In the genomic region with DNA sequence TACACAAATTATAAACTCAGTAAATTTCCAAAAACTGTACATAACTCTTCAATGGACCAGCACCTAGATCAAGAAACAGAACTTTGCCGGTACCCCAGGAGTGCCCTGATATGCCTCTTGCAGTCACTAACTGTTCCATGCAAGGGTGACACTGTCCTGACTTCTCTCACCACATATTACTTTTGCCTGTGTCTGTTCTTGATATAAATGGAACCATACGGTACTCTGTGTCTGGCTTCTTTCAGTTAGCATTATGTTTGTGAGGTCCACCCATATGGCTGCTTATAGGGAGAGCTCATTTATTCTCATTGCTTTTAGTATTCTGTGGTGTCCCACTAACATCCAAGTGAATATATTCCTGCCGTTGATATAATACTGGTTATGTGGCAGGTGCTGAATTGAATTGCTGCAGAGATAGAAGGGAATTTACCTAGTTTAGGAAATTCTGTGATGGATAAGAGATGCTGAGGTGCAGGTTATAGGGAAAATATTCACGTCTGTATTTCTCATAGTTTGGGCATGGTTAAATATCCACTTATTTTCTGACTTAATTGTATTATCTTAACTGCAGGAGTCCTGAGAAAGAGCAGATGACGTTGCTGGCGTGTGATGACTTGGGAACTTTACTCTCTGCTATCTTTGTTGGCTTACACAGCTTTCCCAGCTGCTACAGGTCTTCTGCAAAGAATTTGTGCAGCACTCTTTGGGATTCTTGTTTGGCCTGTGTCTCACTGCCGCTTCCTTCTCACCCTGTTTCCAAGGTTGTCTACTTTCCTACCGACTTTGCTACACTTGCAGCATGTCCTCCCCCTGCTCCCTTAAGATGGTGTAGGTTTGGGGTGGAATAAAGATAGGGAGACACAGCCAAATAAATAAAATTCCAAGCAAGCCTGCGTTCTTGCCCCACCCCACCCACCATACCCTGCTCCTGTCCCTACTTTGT, we compare ENCODE assay signal across 9 cellular contexts.
DNase-seq lines count a peak whose midpoint lies in the region; ATAC-seq lines count a peak whose summit lies in the region.
"Had no signal": no experiment of that assay in that cellular context is flagged by ENCODE, and none has a peak within 500 bp of the region (broad histone marks: within the 10 kb centered on the region; RNA-seq: fewer than 3 reads in every experiment).

No MANE protein-coding gene starts in this region.

- peak overlapping the region; percentile 8 to 25 for H3K4me3 Mint-ChIP-seq in activated T-cell treated with anti-CD3 and anti-CD28 coated beads, Interleukin-2, amount 50 U/mL, for 72 hours
- no peak overlapping the region for H3K4me3 Mint-ChIP-seq in activated naive CD8-positive, alpha-beta T cell treated with anti-CD3 and anti-CD28 coated beads, Interleukin-2, amount 10 ng/mL, durations not matched to agents 7 days and 5 days

- peak overlapping the region; percentile 33 for H3K27ac Mint-ChIP-seq in activated T-cell treated with anti-CD3 and anti-CD28 coated beads, Interleukin-2, amount 50 U/mL, for 72 hours
- peak overlapping the region; percentile 50 for H3K27ac Mint-ChIP-seq in activated naive CD8-positive, alpha-beta T cell treated with anti-CD3 and anti-CD28 coated beads, Interleukin-2, amount 10 ng/mL, durations not matched to agents 7 days and 5 days

- peak overlapping the region; percentile 17 for H3K9ac ChIP-seq in iPS-15b (ENCODE audit: low read depth, low read length)

- no peaks in the 10 kb centered on the region for H3K9me3 Mint-ChIP-seq in activated T-cell treated with anti-CD3 and anti-CD28 coated beads, Interleukin-2, amount 50 U/mL, for 72 hours
- H3K9me3 Mint-ChIP-seq in activated naive CD8-positive, alpha-beta T cell treated with anti-CD3 and anti-CD28 coated beads, Interleukin-2, amount 10 ng/mL, durations not matched to agents 7 days and 5 days: peaks cover 3% of the 10 kb centered on the region

- no peak for ATAC-seq in activated T-cell treated with anti-CD3 and anti-CD28 coated beads, Interleukin-2, amount 50 U/mL, for 72 hours (replicated peaks in 1 of 2)
- ATAC-seq in activated naive CD8-positive, alpha-beta T cell treated with anti-CD3 and anti-CD28 coated beads, Interleukin-2, amount 10 ng/mL, durations not matched to agents 7 days and 5 days (ENCODE audit: low read depth): no peak

- POLR2A ChIA-PET in activated naive CD8-positive, alpha-beta T cell treated with anti-CD3 and anti-CD28 coated beads, Interleukin-2, amount 10 ng/mL, durations not matched to agents 7 days and 5 days (lab: Charles Lee): no interaction called here

- H3K4me3 ChIP-seq in iPS-15b (ENCODE audit: low read depth, low read length): no peak overlapping the region

- H3K4me1 Mint-ChIP-seq in activated T-cell treated with anti-CD3 and anti-CD28 coated beads, Interleukin-2, amount 50 U/mL, for 72 hours (ENCODE audit: low read depth): peaks cover 36% of the 10 kb centered on the region
- peaks cover 33% of the 10 kb centered on the region for H3K4me1 Mint-ChIP-seq in activated naive CD8-positive, alpha-beta T cell treated with anti-CD3 and anti-CD28 coated beads, Interleukin-2, amount 10 ng/mL, durations not matched to agents 7 days and 5 days

- DNase-seq in activated T-cell treated with anti-CD3 and anti-CD28 coated beads, Interleukin-2, amount 50 U/mL, for 72 hours: no peak
- no peak for DNase-seq in activated T-cell treated with anti-CD3 and anti-CD28 coated beads, Interleukin-2, amount 50 U/mL, for 48 hours
- DNase-seq in activated naive CD8-positive, alpha-beta T cell treated with anti-CD3 and anti-CD28 coated beads, Interleukin-2, amount 10 ng/mL, durations not matched to agents 7 days and 5 days: no peak
- no peak for DNase-seq in substantia nigra (lab: John Stamatoyannopoulos, UW)
- no peak for DNase-seq in NCI-H526 (lab: John Stamatoyannopoulos, UW)
- no peak for DNase-seq in activated CD8-positive, alpha-beta memory T cell treated with anti-CD3 and anti-CD28 coated beads, Interleukin-2, amount 50 U/mL, for 4 hours
- no peak for DNase-seq in NCI-H1436 treated with DMSO at 0.1 percent for 48 hours (lab: John Stamatoyannopoulos, UW)
- DNase-seq: anterior cingulate cortex had no signal

- no peaks in the 10 kb centered on the region for H3K27me3 ChIP-seq in iPS-15b (ENCODE audit: control insufficient read depth, insufficient read depth, low read length)

- peaks cover 0 to 2% of the 10 kb centered on the region in 2 donors for H3K36me3 Mint-ChIP-seq in activated T-cell treated with anti-CD3 and anti-CD28 coated beads, Interleukin-2, amount 50 U/mL, for 72 hours (ENCODE audit: insufficient read depth in 2 of 2)
- H3K36me3 Mint-ChIP-seq in activated naive CD8-positive, alpha-beta T cell treated with anti-CD3 and anti-CD28 coated beads, Interleukin-2, amount 10 ng/mL, durations not matched to agents 7 days and 5 days: peaks cover 20% of the 10 kb centered on the region

- no peaks in the 10 kb centered on the region for H3K27me3 Mint-ChIP-seq in activated T-cell treated with anti-CD3 and anti-CD28 coated beads, Interleukin-2, amount 50 U/mL, for 72 hours (ENCODE audit: low read depth)
- no peaks in the 10 kb centered on the region for H3K27me3 Mint-ChIP-seq in activated naive CD8-positive, alpha-beta T cell treated with anti-CD3 and anti-CD28 coated beads, Interleukin-2, amount 10 ng/mL, durations not matched to agents 7 days and 5 days

- H3K27ac ChIP-seq in substantia nigra (ENCODE audit: low read depth, low read length, poor library complexity, severe bottlenecking): peak overlapping the region; percentile 36

- peaks cover 31% of the 10 kb centered on the region for H3K4me1 ChIP-seq in iPS-15b (ENCODE audit: control insufficient read depth, insufficient read depth, low read length)

- no peaks in the 10 kb centered on the region for H3K9me3 ChIP-seq in iPS-15b (ENCODE audit: control insufficient read depth, insufficient read depth, low read length)

- H3K36me3 ChIP-seq in iPS-15b (ENCODE audit: control insufficient read depth, insufficient read depth, low read length): no peaks in the 10 kb centered on the region
